Comparison of ENCODE assay signal across 30 cellular contexts in the genomic region with DNA sequence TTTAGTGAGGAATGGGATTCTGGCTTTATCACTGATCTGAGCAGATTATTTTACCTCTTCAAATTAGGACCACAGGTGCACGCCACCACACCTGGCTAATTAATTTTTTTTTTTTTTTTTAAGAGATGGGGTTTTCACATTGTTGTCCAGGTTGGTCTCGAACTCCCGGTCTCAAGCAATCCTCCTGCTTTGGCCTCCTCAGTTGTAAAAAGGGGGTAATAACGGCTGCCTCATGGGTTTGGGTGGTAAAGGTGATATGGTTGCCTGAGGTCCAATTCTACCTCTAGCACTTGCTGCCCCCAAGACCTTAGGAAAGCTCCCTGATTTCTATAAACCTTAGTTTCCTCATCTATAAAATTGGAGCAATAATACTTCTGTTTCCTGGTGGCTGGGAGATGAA.
"Had no signal": no experiment of that assay in that cellular context is flagged by ENCODE, and none has a peak within 500 bp of the region (broad histone marks: within the 10 kb centered on the region; RNA-seq: fewer than 3 reads in every experiment).

No MANE protein-coding gene starts in this region.

- H3K27ac ChIP-seq: ovary, parathyroid adenoma, psoas muscle, right lobe of liver, spleen, suprapubic skin, uterus had no signal

- H3K27ac Mint-ChIP-seq: natural killer cell; nephron; neural progenitor cell; progenitor cell of endocrine pancreas; stimulated activated memory B cell treated with anti-CD40 and anti-IgM and Interleukin-4, amounts not matched to agents 10 μg/mL and 1 μg/mL and 100 μg/mL, for 72 hours; stimulated activated naive CD8-positive, alpha-beta T cell treated with anti-CD3 and anti-CD28 coated beads, Interleukin-15, amount 100 ng/mL, for 72 hours; type B pancreatic cell had no signal

- H2AFZ ChIP-seq: neural progenitor cell, parathyroid adenoma had no signal

- H3K4me3 Mint-ChIP-seq: natural killer cell; nephron; neural progenitor cell; stimulated activated memory B cell treated with anti-CD40 and anti-IgM and Interleukin-4, amounts not matched to agents 10 μg/mL and 1 μg/mL and 100 μg/mL, for 72 hours; stimulated activated naive CD8-positive, alpha-beta T cell treated with anti-CD3 and anti-CD28 coated beads, Interleukin-15, amount 100 ng/mL, for 72 hours; type B pancreatic cell had no signal

- DNase-seq: natural killer cell; occipital lobe; ovary; psoas muscle; right cardiac atrium; spleen; stimulated activated CD4-positive, alpha-beta T cell treated with anti-CD3 and anti-CD28 coated beads, Interleukin-12 subunit alpha, Interleukin-12 subunit beta, amount 100 ng/mL, for 4 hours; stimulated activated CD4-positive, alpha-beta T cell treated with anti-CD3 and anti-CD28 coated beads, Interleukin-1b, Interleukin-23, amount 100 ng/mL, for 48 hours; stimulated activated CD4-positive, alpha-beta T cell treated with anti-CD3 and anti-CD28 coated beads, Interleukin-4, amount 100 ng/mL, for 1 hour; stimulated activated CD4-positive, alpha-beta T cell treated with anti-CD3 and anti-CD28 coated beads, Interleukin-4, amount 100 ng/mL, for 4 hours; stimulated activated CD8-positive, alpha-beta memory T cell treated with anti-CD3 and anti-CD28 coated beads, Interleukin-4, amount 100 ng/mL, for 48 hours; stimulated activated naive CD4-positive, alpha-beta T cell; stimulated activated naive CD8-positive, alpha-beta T cell treated with anti-CD3 and anti-CD28 coated beads, Interleukin-15, amount 100 ng/mL, for 72 hours; stimulated activated naive CD8-positive, alpha-beta T cell treated with anti-CD3 and anti-CD28 coated beads, Interleukin-15, Interleukin-2, amounts not matched to agents 100 U/mL and 50 U/mL, for 24 hours; substantia nigra; testis; transverse colon; upper lobe of right lung; uterus had no signal

- H3K9me3 Mint-ChIP-seq: stimulated activated memory B cell treated with anti-CD40 and anti-IgM and Interleukin-4, amounts not matched to agents 10 μg/mL and 1 μg/mL and 100 μg/mL, for 72 hours had no signal

- H3K4me1 Mint-ChIP-seq: nephron, neural progenitor cell had no signal

- ATAC-seq: natural killer cell; psoas muscle; right cardiac atrium; stimulated activated naive CD8-positive, alpha-beta T cell treated with anti-CD3 and anti-CD28 coated beads, Interleukin-15, amount 100 ng/mL, for 72 hours; stimulated activated naive CD8-positive, alpha-beta T cell treated with anti-CD3 and anti-CD28 coated beads, Interleukin-15, Interleukin-2, amounts not matched to agents 100 U/mL and 50 U/mL, for 24 hours had no signal

- H3K4me1 ChIP-seq: parathyroid adenoma, psoas muscle, right lobe of liver, uterus had no signal

- H3K27me3 ChIP-seq: neural progenitor cell, ovary, right lobe of liver, testis, tibial artery, transverse colon, upper lobe of right lung, uterus had no signal

- H3K4me3 ChIP-seq: neural progenitor cell, ovary, psoas muscle, right lobe of liver, skin epidermis, smooth muscle cell, spleen, suprapubic skin, testis, tibial artery, transverse colon, upper lobe of right lung, uterus had no signal

- H3K4me2 ChIP-seq: smooth muscle cell had no signal

- H3K27me3 Mint-ChIP-seq: stimulated activated memory B cell treated with anti-CD40 and anti-IgM and Interleukin-4, amounts not matched to agents 10 μg/mL and 1 μg/mL and 100 μg/mL, for 72 hours had no signal

- H3K36me3 ChIP-seq: neural progenitor cell, ovary, right lobe of liver, spleen, suprapubic skin, tibial artery, transverse colon, upper lobe of right lung, uterus had no signal

- H3K79me2 ChIP-seq: parathyroid adenoma had no signal

- H3K36me3 Mint-ChIP-seq: natural killer cell; neural progenitor cell; stimulated activated memory B cell treated with anti-CD40 and anti-IgM and Interleukin-4, amounts not matched to agents 10 μg/mL and 1 μg/mL and 100 μg/mL, for 72 hours; type B pancreatic cell had no signal
